9 cellular contexts compared by ENCODE assay signal in the genomic region with DNA sequence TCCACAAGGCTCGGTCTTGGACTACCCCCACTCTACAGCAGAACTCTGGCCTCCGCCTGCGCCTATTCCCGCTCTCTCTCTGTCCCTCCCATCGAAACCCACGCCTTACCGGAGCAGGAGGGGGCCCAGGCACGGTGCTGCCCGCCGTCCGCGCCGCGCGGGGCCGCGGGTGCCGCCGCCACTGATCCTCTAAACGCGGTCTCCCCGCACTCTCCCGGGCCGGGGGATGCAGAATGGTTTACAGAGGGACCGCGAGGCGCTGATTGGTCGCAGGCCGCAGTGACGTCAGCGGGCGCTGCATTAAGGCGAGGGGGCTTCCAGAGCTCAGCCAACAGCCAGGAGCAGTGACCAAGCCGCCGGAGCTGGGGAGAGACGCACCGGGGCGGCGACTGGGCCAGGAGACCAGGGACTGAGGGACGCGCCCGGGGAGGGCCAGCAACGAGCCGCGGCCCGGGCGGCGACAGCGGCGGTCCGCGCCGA. TPM values are rescaled to one million over a fixed set of nuclear protein-coding genes. Genes with fewer than 3 reads are reported as not detected.
DNase-seq lines count a peak whose midpoint lies in the region; ATAC-seq and TF ChIP-seq lines count a peak whose summit lies in the region.
"Had no signal": no experiment of that assay in that cellular context is flagged by ENCODE, and none has a peak within 500 bp of the region (broad histone marks: within the 10 kb centered on the region; RNA-seq: fewer than 3 reads in every experiment).

No MANE protein-coding gene starts in this region.

- peak overlapping the region; percentile 69 for H3K4me3 Mint-ChIP-seq in dendritic cell treated with granulocyte-macrophage colony-stimulating factor and Interleukin-4, amounts not matched to agents 40 ng/mL and 50 ng/mL, for 4 days
- peak overlapping the region; percentile 65 for H3K4me3 Mint-ChIP-seq in progenitor cell of endocrine pancreas (ENCODE audit: low read depth)

- no peak overlapping the region for H3K27ac Mint-ChIP-seq in dendritic cell treated with granulocyte-macrophage colony-stimulating factor and Interleukin-4, amounts not matched to agents 40 ng/mL and 50 ng/mL, for 4 days
- no peak overlapping the region for H3K27ac Mint-ChIP-seq in progenitor cell of endocrine pancreas

- no peaks in the 10 kb centered on the region for H3K9me3 Mint-ChIP-seq in dendritic cell treated with granulocyte-macrophage colony-stimulating factor and Interleukin-4, amounts not matched to agents 40 ng/mL and 50 ng/mL, for 4 days
- H3K9me3 Mint-ChIP-seq in progenitor cell of endocrine pancreas (ENCODE audit: low read depth) = no peaks in the 10 kb centered on the region

- TF ChIP-seq CTCF in progenitor cell of endocrine pancreas (IDR thresholded peaks at IDR 0.05; ENCODE audit: unreplicated experiment) = no peak

- H3K36me3 Mint-ChIP-seq in dendritic cell treated with granulocyte-macrophage colony-stimulating factor and Interleukin-4, amounts not matched to agents 40 ng/mL and 50 ng/mL, for 4 days (ENCODE audit: low read depth) = no peaks in the 10 kb centered on the region
- H3K36me3 Mint-ChIP-seq in progenitor cell of endocrine pancreas (ENCODE audit: insufficient read depth) = no peaks in the 10 kb centered on the region

- peak; percentile 16 for DNase-seq in NCI-H510A treated with DMSO at 0.1 percent for 48 hours (lab: John Stamatoyannopoulos, UW)
- DNase-seq in NCI-H510A (lab: John Stamatoyannopoulos, UW) = no peak
- peak; percentile 36 for DNase-seq in NCI-H1694 (lab: John Stamatoyannopoulos, UW)
- DNase-seq in progenitor cell of endocrine pancreas (ENCODE audit: low spot score, unreplicated experiment) = no peak
- DNase-seq in NCI-H2196 treated with DMSO at 0.1 percent for 48 hours (lab: John Stamatoyannopoulos, UW; ENCODE audit: unreplicated experiment) = no peak
- DNase-seq in GF-D8 (lab: John Stamatoyannopoulos, UW) = no peak

- H3K27me3 Mint-ChIP-seq in dendritic cell treated with granulocyte-macrophage colony-stimulating factor and Interleukin-4, amounts not matched to agents 40 ng/mL and 50 ng/mL, for 4 days = peaks cover 100% of the 10 kb centered on the region
- peaks cover 96% of the 10 kb centered on the region for H3K27me3 Mint-ChIP-seq in progenitor cell of endocrine pancreas

- no peak for ATAC-seq in GM19395 (IDR thresholded peaks at IDR 0.05; ENCODE audit: unreplicated experiment)

- intact Hi-C loops in dendritic cell treated with granulocyte-macrophage colony-stimulating factor and Interleukin-4, amounts not matched to agents 40 ng/mL and 50 ng/mL, for 4 days (cut with micrococcal nuclease) = no loop called here

- peaks cover 86% of the 10 kb centered on the region for H3K4me1 Mint-ChIP-seq in dendritic cell treated with granulocyte-macrophage colony-stimulating factor and Interleukin-4, amounts not matched to agents 40 ng/mL and 50 ng/mL, for 4 days (ENCODE audit: low read depth)
- peaks cover 46% of the 10 kb centered on the region for H3K4me1 Mint-ChIP-seq in progenitor cell of endocrine pancreas (ENCODE audit: low read depth)

RNA-seq across cellular contexts. Expression of a gene that starts 0.8 kb away (rescaled TPM):
- total RNA-seq in progenitor cell of endocrine pancreas = 1.8 and 2.0 TPM in 2 replicates
- total RNA-seq: mucosa of descending colon had no signal

RNA-seq across cellular contexts. Expression of a gene that starts 12.3 kb away (rescaled TPM):
- 50.9 and 53.5 TPM in 2 replicates for total RNA-seq in progenitor cell of endocrine pancreas

Comparison
In these comparisons a context has a peak if more than half of its experiments do, and no peak if none do; other contexts are left out.
1. DNase-seq: peak in NCI-H510A treated with DMSO at 0.1 percent for 48 hours (single experiment) and NCI-H1694 (single experiment); none in NCI-H510A (single experiment), progenitor cell of endocrine pancreas (single experiment), NCI-H2196 treated with DMSO at 0.1 percent for 48 hours (single experiment) and GF-D8 (single experiment).